In the genomic region with DNA sequence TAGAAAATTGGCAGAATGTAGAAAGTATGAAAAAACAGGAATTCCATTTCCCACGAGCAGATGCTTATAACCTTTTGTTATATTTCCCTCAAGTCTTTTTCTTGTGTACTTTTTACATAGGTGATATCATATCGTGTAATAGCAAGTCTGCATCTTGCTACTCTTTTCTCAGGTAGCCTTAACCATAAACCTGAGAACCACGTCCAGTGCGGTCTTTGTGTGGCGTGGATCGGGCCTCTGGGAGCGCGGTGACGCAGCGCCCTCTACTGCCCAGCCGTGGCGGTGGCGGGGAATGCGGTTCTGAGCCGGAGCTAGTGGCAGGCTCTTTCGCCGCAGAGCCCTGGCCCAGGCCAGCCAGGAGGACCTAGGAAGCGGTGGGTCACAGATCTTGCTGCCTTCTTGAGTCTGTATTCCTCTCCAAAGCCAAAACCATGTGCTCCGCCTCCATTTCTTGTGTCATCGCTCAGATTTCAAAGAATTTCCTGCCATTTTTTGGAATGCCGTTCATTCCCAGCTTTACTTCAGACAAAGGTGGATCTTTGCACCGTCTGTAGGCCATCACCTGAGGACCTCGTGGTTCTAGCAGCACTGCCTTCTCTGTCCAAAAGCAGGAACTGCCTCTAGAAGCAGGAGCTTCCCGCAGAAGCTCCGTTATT, we compare ENCODE assay signal across 7 cellular contexts.
DNase-seq lines count a peak whose midpoint lies in the region; ATAC-seq and FAIRE-seq lines count a peak whose summit lies in the region.

No MANE protein-coding gene starts in this region.

- POLR2A ChIA-PET in activated CD4-positive, alpha-beta memory T cell treated with anti-CD3 and anti-CD28 coated beads, Interleukin-2, amount 10 ng/mL, durations not matched to agents 7 days and 5 days (lab: Charles Lee), result interaction anchor here (1.3 to 2.6 kb wide), 3 partner anchors 13 to 95 kb away, joined by 4 to 8 read pairs (median 5); no protein-coding TSS in a partner anchor

- no peak overlapping the region for H3K27ac Mint-ChIP-seq in activated CD4-positive, alpha-beta memory T cell treated with anti-CD3 and anti-CD28 coated beads, Interleukin-2, amount 10 ng/mL, durations not matched to agents 7 days and 5 days

- DNase-seq in GM18507 (ENCODE audit: extremely low spot score, insufficient read length, low read depth) (peak; percentile 67), NCI-H2227 treated with DMSO at 0.1 percent for 48 hours (lab: John Stamatoyannopoulos, UW) (peak; percentile 52), ecto neural progenitor cell (ENCODE audit: low spot score) (peak; percentile 90), medulla oblongata (ENCODE audit: extremely low spot score) (peak; percentile 88)
- DNase-seq in activated CD4-positive, alpha-beta memory T cell treated with anti-CD3 and anti-CD28 coated beads, Interleukin-2, amount 10 ng/mL, durations not matched to agents 7 days and 5 days, result peak; percentile 78
- peak; percentile 70 for DNase-seq in stimulated activated CD8-positive, alpha-beta memory T cell treated with anti-CD3 and anti-CD28 coated beads, Interleukin-15, amount 100 ng/mL, for 24 hours (ENCODE audit: low read depth)

- H3K4me3 Mint-ChIP-seq in activated CD4-positive, alpha-beta memory T cell treated with anti-CD3 and anti-CD28 coated beads, Interleukin-2, amount 10 ng/mL, durations not matched to agents 7 days and 5 days, result no peak overlapping the region

- H3K36me3 Mint-ChIP-seq in activated CD4-positive, alpha-beta memory T cell treated with anti-CD3 and anti-CD28 coated beads, Interleukin-2, amount 10 ng/mL, durations not matched to agents 7 days and 5 days (ENCODE audit: low read depth), result no peaks in the 10 kb centered on the region

- no peaks in the 10 kb centered on the region for H3K9me3 Mint-ChIP-seq in activated CD4-positive, alpha-beta memory T cell treated with anti-CD3 and anti-CD28 coated beads, Interleukin-2, amount 10 ng/mL, durations not matched to agents 7 days and 5 days

- no peak for ATAC-seq in HG03565 (IDR thresholded peaks at IDR 0.05; ENCODE audit: unreplicated experiment)

- peaks cover 3% of the 10 kb centered on the region for H3K27me3 Mint-ChIP-seq in activated CD4-positive, alpha-beta memory T cell treated with anti-CD3 and anti-CD28 coated beads, Interleukin-2, amount 10 ng/mL, durations not matched to agents 7 days and 5 days

- peak; percentile 12 for FAIRE-seq in GM18507 (lab: Jason Lieb, UNC)

- CTCF ChIA-PET in activated CD4-positive, alpha-beta memory T cell treated with anti-CD3 and anti-CD28 coated beads, Interleukin-2, amount 10 ng/mL, durations not matched to agents 7 days and 5 days (lab: Charles Lee), result interaction anchor here (0.6 to 6.9 kb wide), 37 partner anchors 9 to 1156 kb away, joined by 3 to 57 read pairs (median 5); a partner anchor contains a TSS

- H3K4me1 Mint-ChIP-seq in activated CD4-positive, alpha-beta memory T cell treated with anti-CD3 and anti-CD28 coated beads, Interleukin-2, amount 10 ng/mL, durations not matched to agents 7 days and 5 days, result peaks cover 62% of the 10 kb centered on the region
